Comparison of ENCODE assay signal across 8 cellular contexts in genomic region chr3:66500575-66501482, GRCh38.
DNase-seq lines count a peak whose midpoint lies in the region; ATAC-seq, FAIRE-seq and TF ChIP-seq lines count a peak whose summit lies in the region.

A gene with protein sequence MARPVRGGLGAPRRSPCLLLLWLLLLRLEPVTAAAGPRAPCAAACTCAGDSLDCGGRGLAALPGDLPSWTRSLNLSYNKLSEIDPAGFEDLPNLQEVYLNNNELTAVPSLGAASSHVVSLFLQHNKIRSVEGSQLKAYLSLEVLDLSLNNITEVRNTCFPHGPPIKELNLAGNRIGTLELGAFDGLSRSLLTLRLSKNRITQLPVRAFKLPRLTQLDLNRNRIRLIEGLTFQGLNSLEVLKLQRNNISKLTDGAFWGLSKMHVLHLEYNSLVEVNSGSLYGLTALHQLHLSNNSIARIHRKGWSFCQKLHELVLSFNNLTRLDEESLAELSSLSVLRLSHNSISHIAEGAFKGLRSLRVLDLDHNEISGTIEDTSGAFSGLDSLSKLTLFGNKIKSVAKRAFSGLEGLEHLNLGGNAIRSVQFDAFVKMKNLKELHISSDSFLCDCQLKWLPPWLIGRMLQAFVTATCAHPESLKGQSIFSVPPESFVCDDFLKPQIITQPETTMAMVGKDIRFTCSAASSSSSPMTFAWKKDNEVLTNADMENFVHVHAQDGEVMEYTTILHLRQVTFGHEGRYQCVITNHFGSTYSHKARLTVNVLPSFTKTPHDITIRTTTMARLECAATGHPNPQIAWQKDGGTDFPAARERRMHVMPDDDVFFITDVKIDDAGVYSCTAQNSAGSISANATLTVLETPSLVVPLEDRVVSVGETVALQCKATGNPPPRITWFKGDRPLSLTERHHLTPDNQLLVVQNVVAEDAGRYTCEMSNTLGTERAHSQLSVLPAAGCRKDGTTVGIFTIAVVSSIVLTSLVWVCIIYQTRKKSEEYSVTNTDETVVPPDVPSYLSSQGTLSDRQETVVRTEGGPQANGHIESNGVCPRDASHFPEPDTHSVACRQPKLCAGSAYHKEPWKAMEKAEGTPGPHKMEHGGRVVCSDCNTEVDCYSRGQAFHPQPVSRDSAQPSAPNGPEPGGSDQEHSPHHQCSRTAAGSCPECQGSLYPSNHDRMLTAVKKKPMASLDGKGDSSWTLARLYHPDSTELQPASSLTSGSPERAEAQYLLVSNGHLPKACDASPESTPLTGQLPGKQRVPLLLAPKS (minus strand): TSS chr3:66501022. CDS start chr3:66500407, 615 bp downstream.

- FAIRE-seq in D721Med (lab: Jason Lieb, UNC) = no peak

- peak within 1 kb of the TSS; percentile 80 to 100 for H3K4me3 ChIP-seq in mucosa of rectum (ENCODE audit: low read length in 2 of 2)

- H3K9ac ChIP-seq in mucosa of rectum (ENCODE audit: low read depth in 1 of 2, low read length in 2 of 2) = peak within 1 kb of the TSS; percentile 88 to 94

- peak; percentile 97 for ATAC-seq in GM21526 (IDR thresholded peaks at IDR 0.05; ENCODE audit: low FRiP score, unreplicated experiment)

- DNase-seq in D721Med (ENCODE audit: insufficient read length, low spot score) = peak; percentile 78
- DNase-seq in HuH-7 (ENCODE audit: low spot score) = peak; percentile 76
- DNase-seq in OCI-M2 (lab: John Stamatoyannopoulos, UW; ENCODE audit: unreplicated experiment) = peak; percentile 80
- peak; percentile 97 for DNase-seq in activated T-cell treated with anti-CD3 and anti-CD28 coated beads, Interleukin-2, amount 50 U/mL, for 1 hour
- peak; percentile 92 to 94 for DNase-seq in erythroblast (lab: John Stamatoyannopoulos, UW)
- DNase-seq in stimulated activated CD8-positive, alpha-beta memory T cell treated with anti-CD3 and anti-CD28 coated beads, Interleukin-4, amount 100 ng/mL, for 4 hours (ENCODE audit: low read depth in 2 of 2, low spot score in 1 of 2) = peak; percentile 94 to 97

- H3K27ac ChIP-seq in mucosa of rectum (ENCODE audit: low read depth in 2 of 2, low read length in 2 of 2) = peak within 1 kb of the TSS; percentile 88 to 91

- no peaks in the 10 kb centered on the region for H3K9me3 ChIP-seq in mucosa of rectum (ENCODE audit: control insufficient read depth in 2 of 2, low read length in 2 of 2)

- TF ChIP-seq POLR2A in erythroblast (IDR thresholded peaks at IDR 0.05; ENCODE audit: low read length) = peak; percentile 27

- no peaks in the 10 kb centered on the region for H3K36me3 ChIP-seq in mucosa of rectum (ENCODE audit: control insufficient read depth in 2 of 2, insufficient read depth in 2 of 2, low read length in 2 of 2)

- H3K27me3 ChIP-seq in mucosa of rectum (ENCODE audit: control insufficient read depth in 2 of 2, insufficient read depth in 2 of 2, low read length in 2 of 2) = no peaks in the 10 kb centered on the region

- H3K4me1 ChIP-seq in mucosa of rectum (ENCODE audit: control insufficient read depth in 2 of 2, insufficient read depth in 2 of 2, low read length in 2 of 2) = peaks cover 32 to 50% of the 10 kb centered on the region in 2 donors

- no peak for TF ChIP-seq CTCF in D721Med (IDR thresholded peaks at IDR 0.05; ENCODE audit: insufficient read depth, missing control alignments)

Comparison
In these comparisons a context has a peak if more than half of its experiments do, and no peak if none do; other contexts are left out.
1. Peak in every context shown above with its lines: DNase-seq, ATAC-seq, H3K4me3 ChIP-seq and H3K27ac ChIP-seq.